33 cellular contexts compared by ENCODE assay signal in genomic region chr7:156532016-156532602, GRCh38.
"Had no signal": no experiment of that assay in that cellular context is flagged by ENCODE, and none has a peak within 500 bp of the region (broad histone marks: within the 10 kb centered on the region; RNA-seq: fewer than 3 reads in every experiment).

No MANE protein-coding gene starts in this region.

- H3K27ac ChIP-seq: ascending aorta, VCaP had no signal

- H3K36me3 ChIP-seq: ascending aorta had no signal

- H3K4me3 ChIP-seq: ascending aorta had no signal

- H3K4me1 ChIP-seq: ascending aorta had no signal

- H3K9me3 Mint-ChIP-seq: activated B cell treated with CpG ODN at 0.5 μM for 24 hours; activated CD4-positive, alpha-beta memory T cell treated with anti-CD3 and anti-CD28 coated beads, Interleukin-2, amount 10 ng/mL, durations not matched to agents 7 days and 5 days; activated CD4-positive, alpha-beta T cell treated with anti-CD3 and anti-CD28 coated beads, Interleukin-2, amount 10 ng/mL, durations not matched to agents 7 days and 5 days; activated naive CD4-positive, alpha-beta T cell treated with anti-CD3 and anti-CD28 coated beads, Interleukin-2, amount 10 ng/mL, durations not matched to agents 7 days and 5 days; activated naive CD4-positive, alpha-beta T cell treated with anti-CD3 and anti-CD28 coated beads, Interleukin-2, amount 50 U/mL, for 24 hours; activated naive CD8-positive, alpha-beta T cell treated with anti-CD3 and anti-CD28 coated beads, Interleukin-2, amount 10 ng/mL, durations not matched to agents 7 days and 5 days; activated naive CD8-positive, alpha-beta T cell treated with anti-CD3 and anti-CD28 coated beads, Interleukin-2, amount 50 U/mL, for 24 hours; activated T-cell treated with anti-CD3 and anti-CD28 coated beads, Interleukin-2, amount 50 U/mL, for 24 hours; activated T-helper 2 cell treated with anti-CD3 and anti-CD28 coated beads, Interferon-gamma antibody, Interleukin-2, Interleukin-4, amounts not matched to agents 10 μg/mL and 5 μg/mL and 100 μg/mL, durations not matched to agents 14 hours and 24 hours and 36 hours; brain; T-helper 1 cell treated with Interleukin-12 subunit alpha and Interleukin-12 subunit beta and Interleukin-4 antibody, amounts not matched to agents 30 μg/mL and 1 μg/mL, for 36 hours; T-helper 2 cell treated with Interferon-gamma antibody and Interleukin-4, amounts not matched to agents 5 μg/mL and 100 μg/mL, for 36 hours had no signal

- H3K4me1 Mint-ChIP-seq: activated B cell treated with CpG ODN at 0.5 μM for 24 hours; activated CD4-positive, alpha-beta memory T cell treated with anti-CD3 and anti-CD28 coated beads, Interleukin-2, amount 10 ng/mL, durations not matched to agents 7 days and 5 days; activated CD4-positive, alpha-beta T cell treated with anti-CD3 and anti-CD28 coated beads, Interleukin-2, amount 10 ng/mL, durations not matched to agents 7 days and 5 days; activated CD8-positive, alpha-beta memory T cell treated with anti-CD3 and anti-CD28 coated beads, Interleukin-2, amount 10 ng/mL, durations not matched to agents 7 days and 5 days; activated naive CD4-positive, alpha-beta T cell treated with anti-CD3 and anti-CD28 coated beads, Interleukin-2, amount 10 ng/mL, durations not matched to agents 7 days and 5 days; activated naive CD4-positive, alpha-beta T cell treated with anti-CD3 and anti-CD28 coated beads, Interleukin-2, amount 50 U/mL, for 24 hours; activated naive CD8-positive, alpha-beta T cell treated with anti-CD3 and anti-CD28 coated beads, Interleukin-2, amount 10 ng/mL, durations not matched to agents 7 days and 5 days; activated naive CD8-positive, alpha-beta T cell treated with anti-CD3 and anti-CD28 coated beads, Interleukin-2, amount 50 U/mL, for 24 hours had no signal

- DNase-seq: activated B cell treated with CpG ODN at 0.5 μM for 24 hours; activated CD4-positive, alpha-beta memory T cell treated with anti-CD3 and anti-CD28 coated beads, Interleukin-2, amount 10 ng/mL, durations not matched to agents 7 days and 5 days; activated CD4-positive, alpha-beta T cell treated with anti-CD3 and anti-CD28 coated beads for 4 hours; activated CD4-positive, alpha-beta T cell treated with anti-CD3 and anti-CD28 coated beads, Interleukin-2, amount 10 ng/mL, durations not matched to agents 7 days and 5 days; activated CD4-positive, alpha-beta T cell treated with anti-CD3 and anti-CD28 coated beads, Interleukin-2, amount 50 U/mL, for 48 hours; activated CD4-positive, CD25-positive, alpha-beta regulatory T cell treated with anti-CD3 and anti-CD28 coated beads, Interleukin-2, amount 50 U/mL, for 72 hours; activated CD8-positive, alpha-beta memory T cell treated with anti-CD3 and anti-CD28 coated beads for 24 hours; activated CD8-positive, alpha-beta memory T cell treated with anti-CD3 and anti-CD28 coated beads, Interleukin-2, amount 10 ng/mL, durations not matched to agents 7 days and 5 days; activated CD8-positive, alpha-beta memory T cell treated with anti-CD3 and anti-CD28 coated beads, Interleukin-2, amount 50 U/mL, for 48 hours; activated CD8-positive, alpha-beta T cell treated with anti-CD3 and anti-CD28 coated beads, Interleukin-2, amount 10 ng/mL, durations not matched to agents 7 days and 5 days; activated effector memory CD4-positive, alpha-beta T cell treated with Interleukin-2 at 50 U/mL for 16 hours; activated gamma-delta T cell; activated naive CD4-positive, alpha-beta T cell treated with anti-CD3 and anti-CD28 coated beads, Interleukin-2, amount 10 ng/mL, durations not matched to agents 7 days and 5 days; activated naive CD4-positive, alpha-beta T cell treated with Interleukin-2 at 50 U/mL for 16 hours; activated naive CD8-positive, alpha-beta T cell treated with anti-CD3 and anti-CD28 coated beads, Interleukin-2, amount 10 ng/mL, durations not matched to agents 7 days and 5 days; activated naive CD8-positive, alpha-beta T cell treated with anti-CD3 and anti-CD28 coated beads, Interleukin-2, amount 50 U/mL, for 24 hours; activated T-cell treated with anti-CD3 and anti-CD28 coated beads, Interleukin-2, amount 50 U/mL, for 24 hours; activated T-cell treated with anti-CD3 and anti-CD28 coated beads, Interleukin-2, amount 50 U/mL, for 48 hours; amygdala; anterior cingulate cortex; central memory CD4-positive, alpha-beta T cell; T-helper 1 cell; T-helper 2 cell; T-helper 9 cell had no signal

- ATAC-seq: activated CD8-positive, alpha-beta memory T cell treated with anti-CD3 and anti-CD28 coated beads, Interleukin-2, amount 10 ng/mL, durations not matched to agents 7 days and 5 days; activated CD8-positive, alpha-beta T cell treated with anti-CD3 and anti-CD28 coated beads, Interleukin-2, amount 10 ng/mL, durations not matched to agents 7 days and 5 days; activated naive CD8-positive, alpha-beta T cell treated with anti-CD3 and anti-CD28 coated beads, Interleukin-2, amount 50 U/mL, for 24 hours had no signal

- H3K9me3 ChIP-seq: ascending aorta had no signal

- H3K27me3 ChIP-seq: ascending aorta had no signal

- FAIRE-seq: TTC549 had no signal

- H3K27ac Mint-ChIP-seq: activated B cell treated with CpG ODN at 0.5 μM for 24 hours; activated CD4-positive, alpha-beta memory T cell treated with anti-CD3 and anti-CD28 coated beads, Interleukin-2, amount 10 ng/mL, durations not matched to agents 7 days and 5 days; activated CD4-positive, alpha-beta T cell treated with anti-CD3 and anti-CD28 coated beads, Interleukin-2, amount 10 ng/mL, durations not matched to agents 7 days and 5 days; activated CD8-positive, alpha-beta memory T cell treated with anti-CD3 and anti-CD28 coated beads, Interleukin-2, amount 10 ng/mL, durations not matched to agents 7 days and 5 days; activated CD8-positive, alpha-beta T cell treated with anti-CD3 and anti-CD28 coated beads, Interleukin-2, amount 10 ng/mL, durations not matched to agents 7 days and 5 days; activated naive CD4-positive, alpha-beta T cell treated with anti-CD3 and anti-CD28 coated beads, Interleukin-2, amount 10 ng/mL, durations not matched to agents 7 days and 5 days; activated naive CD4-positive, alpha-beta T cell treated with anti-CD3 and anti-CD28 coated beads, Interleukin-2, amount 50 U/mL, for 24 hours; activated naive CD8-positive, alpha-beta T cell; activated naive CD8-positive, alpha-beta T cell treated with anti-CD3 and anti-CD28 coated beads, Interleukin-2, amount 10 ng/mL, durations not matched to agents 7 days and 5 days; activated naive CD8-positive, alpha-beta T cell treated with anti-CD3 and anti-CD28 coated beads, Interleukin-2, amount 50 U/mL, for 24 hours; activated T-cell treated with anti-CD3 and anti-CD28 coated beads, Interleukin-2, amount 50 U/mL, for 24 hours; activated T-helper 2 cell treated with anti-CD3 and anti-CD28 coated beads, Interferon-gamma antibody, Interleukin-2, Interleukin-4, amounts not matched to agents 10 μg/mL and 5 μg/mL and 100 μg/mL, durations not matched to agents 14 hours and 24 hours and 36 hours; brain; T-helper 1 cell treated with Interleukin-12 subunit alpha and Interleukin-12 subunit beta and Interleukin-4 antibody, amounts not matched to agents 30 μg/mL and 1 μg/mL, for 36 hours; T-helper 2 cell treated with Interferon-gamma antibody and Interleukin-4, amounts not matched to agents 5 μg/mL and 100 μg/mL, for 36 hours had no signal

- H3K27me3 Mint-ChIP-seq: activated CD4-positive, alpha-beta memory T cell treated with anti-CD3 and anti-CD28 coated beads, Interleukin-2, amount 10 ng/mL, durations not matched to agents 7 days and 5 days; activated naive CD8-positive, alpha-beta T cell treated with anti-CD3 and anti-CD28 coated beads, Interleukin-2, amount 10 ng/mL, durations not matched to agents 7 days and 5 days; activated naive CD8-positive, alpha-beta T cell treated with anti-CD3 and anti-CD28 coated beads, Interleukin-2, amount 50 U/mL, for 24 hours had no signal

- H3K4me3 Mint-ChIP-seq: activated B cell treated with CpG ODN at 0.5 μM for 24 hours; activated CD4-positive, alpha-beta memory T cell treated with anti-CD3 and anti-CD28 coated beads, Interleukin-2, amount 10 ng/mL, durations not matched to agents 7 days and 5 days; activated CD4-positive, alpha-beta T cell treated with anti-CD3 and anti-CD28 coated beads, Interleukin-2, amount 10 ng/mL, durations not matched to agents 7 days and 5 days; activated CD8-positive, alpha-beta memory T cell treated with anti-CD3 and anti-CD28 coated beads, Interleukin-2, amount 10 ng/mL, durations not matched to agents 7 days and 5 days; activated CD8-positive, alpha-beta T cell treated with anti-CD3 and anti-CD28 coated beads, Interleukin-2, amount 10 ng/mL, durations not matched to agents 7 days and 5 days; activated naive CD4-positive, alpha-beta T cell treated with anti-CD3 and anti-CD28 coated beads, Interleukin-2, amount 10 ng/mL, durations not matched to agents 7 days and 5 days; activated naive CD4-positive, alpha-beta T cell treated with anti-CD3 and anti-CD28 coated beads, Interleukin-2, amount 50 U/mL, for 24 hours; activated naive CD8-positive, alpha-beta T cell; activated naive CD8-positive, alpha-beta T cell treated with anti-CD3 and anti-CD28 coated beads, Interleukin-2, amount 10 ng/mL, durations not matched to agents 7 days and 5 days; activated naive CD8-positive, alpha-beta T cell treated with anti-CD3 and anti-CD28 coated beads, Interleukin-2, amount 50 U/mL, for 24 hours; activated T-cell treated with anti-CD3 and anti-CD28 coated beads, Interleukin-2, amount 50 U/mL, for 24 hours; brain; T-helper 1 cell treated with Interleukin-12 subunit alpha and Interleukin-12 subunit beta and Interleukin-4 antibody, amounts not matched to agents 30 μg/mL and 1 μg/mL, for 36 hours; T-helper 2 cell treated with Interferon-gamma antibody and Interleukin-4, amounts not matched to agents 5 μg/mL and 100 μg/mL, for 36 hours had no signal

- H3K36me3 Mint-ChIP-seq: activated CD8-positive, alpha-beta memory T cell treated with anti-CD3 and anti-CD28 coated beads, Interleukin-2, amount 10 ng/mL, durations not matched to agents 7 days and 5 days; activated naive CD4-positive, alpha-beta T cell treated with anti-CD3 and anti-CD28 coated beads, Interleukin-2, amount 10 ng/mL, durations not matched to agents 7 days and 5 days; activated naive CD4-positive, alpha-beta T cell treated with anti-CD3 and anti-CD28 coated beads, Interleukin-2, amount 50 U/mL, for 24 hours; activated naive CD8-positive, alpha-beta T cell; activated naive CD8-positive, alpha-beta T cell treated with anti-CD3 and anti-CD28 coated beads, Interleukin-2, amount 10 ng/mL, durations not matched to agents 7 days and 5 days; brain had no signal
